ENCODE assay signal across 22 cellular contexts in genomic region chr11:112619106-112619505, GRCh38.
DNase-seq lines count a peak whose midpoint lies in the region; ATAC-seq and TF ChIP-seq lines count a peak whose summit lies in the region.
"Had no signal": no experiment of that assay in that cellular context is flagged by ENCODE, and none has a peak within 500 bp of the region (broad histone marks: within the 10 kb centered on the region; RNA-seq: fewer than 3 reads in every experiment).

No MANE protein-coding gene starts in this region.

- no peaks in the 10 kb centered on the region for H3K4me1 ChIP-seq in Peyer's patch
- H3K4me1 ChIP-seq: BLaER1 had no signal

- in situ Hi-C loops in SK-MEL-5 (cut with HindIII; ENCODE audit: low pct_unique_long_range_greater_than_20kb, low sequenced_read_pairs): no loop called here

- no peak overlapping the region for H3K4me3 ChIP-seq in Peyer's patch
- H3K4me3 ChIP-seq: BLaER1, GM12878 had no signal

- no peak overlapping the region for H3K27ac ChIP-seq in Peyer's patch
- H3K27ac ChIP-seq: BLaER1 had no signal

- TF ChIP-seq CTCF in Peyer's patch (IDR thresholded peaks at IDR 0.05): no peak

- no peaks in the 10 kb centered on the region for H3K36me3 ChIP-seq in Peyer's patch
- H3K36me3 ChIP-seq: BE2C, BLaER1 had no signal

- peak; percentile 61 for DNase-seq in SK-MEL-5 (ENCODE audit: low read depth, low spot score)
- DNase-seq in foreskin melanocyte: peak; percentile 86
- no peak for DNase-seq in Peyer's patch
- DNase-seq in NCI-H774 (lab: John Stamatoyannopoulos, UW): no peak
- DNase-seq: 8988T; ACHN; C1 segment of cervical spinal cord; CD4-positive, alpha-beta memory T cell; CD4-positive, CD25-positive, alpha-beta regulatory T cell; CD8-positive, alpha-beta memory T cell; COR-L47; DMS 273 treated with DMSO at 0.1 percent for 48 hours; DMS153; DMS53; DMS79; DND-41; EL; GDM1 had no signal

- no peak for TF ChIP-seq POLR2A in Peyer's patch (IDR thresholded peaks at IDR 0.05)

- no peaks in the 10 kb centered on the region for H3K9me3 ChIP-seq in Peyer's patch
- H3K9me3 ChIP-seq: BE2C, BLaER1 had no signal

- ATAC-seq in GM21737 (IDR thresholded peaks at IDR 0.05; ENCODE audit: unreplicated experiment): no peak
- ATAC-seq: GM12878 had no signal

- no peaks in the 10 kb centered on the region for H3K27me3 ChIP-seq in Peyer's patch
- H3K27me3 ChIP-seq: BE2C, BLaER1 had no signal

Comparison
In these comparisons a context has a peak if more than half of its experiments do, and no peak if none do; other contexts are left out.
1. DNase-seq: peak in SK-MEL-5 (single experiment) and foreskin melanocyte (single experiment); none in Peyer's patch (0 of 3) and NCI-H774 (single experiment).